16 cellular contexts compared by ENCODE assay signal in the genomic region with DNA sequence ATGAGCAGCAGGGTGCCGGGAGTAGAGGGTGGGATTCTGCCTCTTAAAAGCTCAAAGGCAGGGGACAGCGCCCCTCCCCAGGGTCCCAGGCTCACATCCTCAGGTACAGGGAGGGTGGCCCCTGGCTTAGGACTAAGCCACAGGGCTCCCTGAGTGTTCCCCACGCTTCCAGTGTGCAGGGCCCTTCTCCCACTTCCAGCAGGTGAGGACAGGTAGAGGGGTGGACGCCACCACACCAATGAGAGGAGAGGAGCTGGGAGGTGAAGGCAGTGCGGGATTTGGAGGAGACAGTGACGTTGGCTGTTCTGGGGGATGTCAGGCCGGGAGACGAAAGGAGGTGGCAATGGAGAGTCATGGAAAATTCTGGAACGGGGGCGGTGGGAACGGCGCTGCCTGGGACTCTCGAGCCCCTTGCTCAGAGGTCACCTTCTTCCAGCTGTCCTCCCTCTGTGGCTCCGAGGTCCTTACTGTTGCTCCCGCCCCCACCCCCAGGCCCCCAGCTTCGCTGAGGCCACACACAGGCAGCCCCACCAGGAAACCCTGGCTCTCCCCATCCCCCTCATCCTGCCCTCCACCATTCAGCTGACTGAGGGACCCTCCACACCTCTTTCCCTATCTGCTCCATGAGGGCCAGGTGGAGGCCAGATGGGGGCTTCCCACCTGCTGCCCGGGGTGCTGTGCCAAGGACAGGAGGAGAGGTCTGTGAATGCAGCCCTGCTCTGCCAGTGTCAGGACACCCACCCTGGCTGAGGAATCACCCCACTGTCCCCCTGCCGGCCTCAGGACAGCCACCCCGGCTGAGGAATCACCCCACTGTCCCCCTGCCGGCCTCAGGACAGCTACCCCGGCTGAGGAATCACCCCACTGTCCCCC. TPM values are rescaled to one million over a fixed set of nuclear protein-coding genes. Genes with fewer than 3 reads are reported as not detected.
"Had no signal": no experiment of that assay in that cellular context is flagged by ENCODE, and none has a peak within 500 bp of the region (broad histone marks: within the 10 kb centered on the region; RNA-seq: fewer than 3 reads in every experiment).

No MANE protein-coding gene starts in this region.

- H3K27ac ChIP-seq: ascending aorta, esophagus muscularis mucosa, gastroesophageal sphincter, tibial artery had no signal

- H3K9me3 ChIP-seq: ascending aorta had no signal

- FAIRE-seq: bronchial epithelial cell, endothelial cell of umbilical vein had no signal

- DNase-seq: activated CD4-positive, alpha-beta T cell treated with anti-CD3 and anti-CD28 coated beads, Interleukin-2, amount 10 ng/mL, durations not matched to agents 24 days and 14 days; activated CD4-positive, CD25-positive, alpha-beta regulatory T cell; activated CD8-positive, alpha-beta T cell treated with anti-CD3 and anti-CD28 coated beads, Interleukin-2, amount 10 ng/mL, durations not matched to agents 7 days and 5 days; activated naive CD4-positive, alpha-beta T cell treated with anti-CD3 and anti-CD28 coated beads, Interleukin-2, amount 10 ng/mL, durations not matched to agents 7 days and 5 days; activated T-cell treated with anti-CD3 and anti-CD28 coated beads, Interleukin-2, amount 50 U/mL, for 4 hours; effector memory CD4-positive, alpha-beta T cell; stimulated activated naive CD8-positive, alpha-beta T cell treated with anti-CD3 and anti-CD28 coated beads, Interleukin-15, Interleukin-2, amounts not matched to agents 100 U/mL and 50 U/mL, for 24 hours; substantia nigra; T1000; tibial artery had no signal

- H3K4me1 ChIP-seq: ascending aorta, esophagus muscularis mucosa, gastroesophageal sphincter, tibial artery had no signal

- H3K36me3 ChIP-seq: ascending aorta, esophagus muscularis mucosa, gastroesophageal sphincter, tibial artery had no signal

- H3K27me3 ChIP-seq: ascending aorta had no signal

- H3K4me3 ChIP-seq: ascending aorta, esophagus muscularis mucosa, gastroesophageal sphincter, tibial artery had no signal

RNA-seq across cellular contexts. Expression of a gene that starts 58.9 kb away (rescaled TPM):
- total RNA-seq: activated CD4-positive, alpha-beta T cell treated with anti-CD3 and anti-CD28 coated beads, Interleukin-2, amount 10 ng/mL, durations not matched to agents 24 days and 14 days; activated CD8-positive, alpha-beta T cell treated with anti-CD3 and anti-CD28 coated beads, Interleukin-2, amount 10 ng/mL, durations not matched to agents 7 days and 5 days; endothelial cell of umbilical vein; lung microvascular endothelial cell had no signal
- polyA plus RNA-seq: endothelial cell of umbilical vein had no signal
